20 cellular contexts compared by ENCODE assay signal in the genomic region with DNA sequence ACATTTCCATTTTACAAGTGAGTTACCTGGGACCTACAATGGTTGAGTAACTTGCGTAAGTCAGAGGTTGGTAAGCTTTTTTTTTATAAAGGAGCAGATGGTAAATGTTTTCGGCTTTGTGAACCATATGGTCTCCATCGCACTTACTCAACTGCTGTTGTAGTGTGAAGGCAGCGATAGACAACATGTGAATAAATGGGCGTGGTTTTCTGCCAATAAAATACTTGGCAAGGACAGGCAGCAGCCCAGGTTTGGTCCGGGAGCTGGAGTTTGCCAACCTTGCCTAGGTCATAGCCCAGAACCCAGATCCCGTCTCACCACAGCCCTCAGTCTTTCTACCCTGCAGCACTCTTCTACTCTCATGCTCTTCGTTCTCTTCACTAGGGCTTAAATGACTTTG.
"Had no signal": no experiment of that assay in that cellular context is flagged by ENCODE, and none has a peak within 500 bp of the region (broad histone marks: within the 10 kb centered on the region; RNA-seq: fewer than 3 reads in every experiment).

No MANE protein-coding gene starts in this region.

- H3K27me3 ChIP-seq: transverse colon had no signal

- H3K4me3 Mint-ChIP-seq: activated naive CD4-positive, alpha-beta T cell treated with anti-CD3 and anti-CD28 coated beads, Interleukin-2, amount 50 U/mL, for 24 hours; natural killer cell treated with Interleukin-12 subunit alpha and Interleukin-12 subunit beta and Interleukin-15 and Interleukin-18, amount 100 ng/mL, for 72 hours; T-helper 1 cell treated with Interleukin-12 subunit alpha and Interleukin-12 subunit beta and Interleukin-4 antibody, amounts not matched to agents 30 μg/mL and 1 μg/mL, for 36 hours had no signal

- H3K27ac ChIP-seq: coronary artery, skin epidermis had no signal

- H3K9me3 Mint-ChIP-seq: activated naive CD4-positive, alpha-beta T cell treated with anti-CD3 and anti-CD28 coated beads, Interleukin-2, amount 50 U/mL, for 24 hours; natural killer cell treated with Interleukin-12 subunit alpha and Interleukin-12 subunit beta and Interleukin-15 and Interleukin-18, amount 100 ng/mL, for 72 hours; T-helper 1 cell treated with Interleukin-12 subunit alpha and Interleukin-12 subunit beta and Interleukin-4 antibody, amounts not matched to agents 30 μg/mL and 1 μg/mL, for 36 hours had no signal

- DNase-seq: activated CD4-positive, alpha-beta T cell treated with anti-CD3 and anti-CD28 coated beads for 4 hours; activated CD8-positive, alpha-beta memory T cell treated with anti-CD3 and anti-CD28 coated beads for 24 hours; activated T-cell treated with anti-CD3 and anti-CD28 coated beads for 4 hours; central memory CD4-positive, alpha-beta T cell; effector CD4-positive, alpha-beta T cell; foreskin fibroblast; hypothalamus; kidney glomerular epithelial cell; mesenchymal stem cell; occipital lobe; right cardiac atrium; stimulated activated CD4-positive, alpha-beta T cell treated with anti-CD3 and anti-CD28 coated beads, Interleukin-4, amount 100 ng/mL, for 24 hours; stimulated activated naive CD8-positive, alpha-beta T cell treated with anti-CD3 and anti-CD28 coated beads, Interleukin-15, Interleukin-2, amounts not matched to agents 100 U/mL and 50 U/mL, for 24 hours; transverse colon had no signal

- ATAC-seq: natural killer cell treated with Interleukin-12 subunit alpha and Interleukin-12 subunit beta and Interleukin-15 and Interleukin-18, amount 100 ng/mL, for 72 hours; right cardiac atrium; stimulated activated naive CD8-positive, alpha-beta T cell treated with anti-CD3 and anti-CD28 coated beads, Interleukin-15, Interleukin-2, amounts not matched to agents 100 U/mL and 50 U/mL, for 24 hours had no signal

- H3K27me3 Mint-ChIP-seq: activated naive CD4-positive, alpha-beta T cell treated with anti-CD3 and anti-CD28 coated beads, Interleukin-2, amount 50 U/mL, for 24 hours; natural killer cell treated with Interleukin-12 subunit alpha and Interleukin-12 subunit beta and Interleukin-15 and Interleukin-18, amount 100 ng/mL, for 72 hours; progenitor cell of endocrine pancreas had no signal

- H3K27ac Mint-ChIP-seq: activated naive CD4-positive, alpha-beta T cell treated with anti-CD3 and anti-CD28 coated beads, Interleukin-2, amount 50 U/mL, for 24 hours; natural killer cell treated with Interleukin-12 subunit alpha and Interleukin-12 subunit beta and Interleukin-15 and Interleukin-18, amount 100 ng/mL, for 72 hours; progenitor cell of endocrine pancreas; T-helper 1 cell treated with Interleukin-12 subunit alpha and Interleukin-12 subunit beta and Interleukin-4 antibody, amounts not matched to agents 30 μg/mL and 1 μg/mL, for 36 hours had no signal

- H3K4me3 ChIP-seq: coronary artery, skin epidermis, transverse colon had no signal

- H3K9me3 ChIP-seq: transverse colon had no signal
